ENCODE assay signal across 14 cellular contexts in the genomic region with DNA sequence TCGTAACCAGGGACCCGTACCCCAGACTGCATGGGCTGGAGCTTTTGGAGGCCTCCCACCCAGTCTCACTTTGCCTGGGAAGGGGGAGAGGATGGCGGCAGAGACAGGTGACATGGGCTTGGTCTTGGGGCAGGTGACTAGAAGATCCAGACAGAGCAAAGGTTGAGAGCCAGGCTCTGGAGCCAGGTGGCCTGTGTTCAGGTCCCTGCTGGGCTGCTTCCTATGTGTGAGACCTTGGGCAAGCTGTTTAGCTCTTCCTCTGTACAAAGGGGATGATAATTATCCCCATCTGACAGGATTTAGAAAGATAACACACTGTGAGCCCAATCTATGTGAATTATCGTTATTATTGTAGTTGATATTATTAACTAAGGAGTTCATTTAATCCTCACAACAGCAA. TPM values are rescaled to one million over a fixed set of nuclear protein-coding genes. Genes with fewer than 3 reads are reported as not detected.
DNase-seq lines count a peak whose midpoint lies in the region; ATAC-seq and TF ChIP-seq lines count a peak whose summit lies in the region.
"Had no signal": no experiment of that assay in that cellular context is flagged by ENCODE, and none has a peak within 500 bp of the region (broad histone marks: within the 10 kb centered on the region; RNA-seq: fewer than 3 reads in every experiment).

No MANE protein-coding gene starts in this region.

- H3K9me2 ChIP-seq in SK-N-SH = no peaks in the 10 kb centered on the region

- ATAC-seq in SK-N-SH treated with all-trans-retinoic acid at 6 μM for 48 hours = no peak
- ATAC-seq in upper lobe of right lung = no peak
- ATAC-seq in GM18511 (IDR thresholded peaks at IDR 0.05; ENCODE audit: unreplicated experiment) = no peak
- no peak for ATAC-seq in HG03460 (IDR thresholded peaks at IDR 0.05; ENCODE audit: unreplicated experiment)
- ATAC-seq: HepG2 had no signal

- H3K4me3 ChIP-seq in SK-N-SH (ENCODE audit: low read depth in 2 of 2, low read length in 1 of 2) = no peak overlapping the region
- H3K4me3 ChIP-seq in neural progenitor cell = no peak overlapping the region
- no peak overlapping the region for H3K4me3 ChIP-seq in upper lobe of right lung

- peaks cover 99% of the 10 kb centered on the region for H3K79me2 ChIP-seq in SK-N-SH (ENCODE audit: insufficient read depth)
- H3K79me2 ChIP-seq in neural progenitor cell (ENCODE audit: low read depth) = peaks cover 100% of the 10 kb centered on the region

- H3K4me1 ChIP-seq in SK-N-SH (ENCODE audit: control insufficient read depth in 1 of 2, insufficient read depth in 2 of 2, low read depth in 1 of 2, low read length in 1 of 2) (peaks cover 48 to 59% of the 10 kb centered on the region in 2 experiments), neural progenitor cell (peaks cover 53% of the 10 kb centered on the region), upper lobe of right lung (peaks cover 74% of the 10 kb centered on the region)

- peak overlapping the region; percentile 13; the same call in 1 of the 2 replicates for H3K4me2 ChIP-seq in SK-N-SH
- H3K4me2 ChIP-seq in neural progenitor cell = no peak overlapping the region

- H3K27me3 ChIP-seq in SK-N-SH (ENCODE audit: insufficient read depth) = no peaks in the 10 kb centered on the region
- H3K27me3 ChIP-seq in neural progenitor cell = no peaks in the 10 kb centered on the region
- H3K27me3 ChIP-seq in upper lobe of right lung = no peaks in the 10 kb centered on the region

- peaks cover 82% of the 10 kb centered on the region for H4K20me1 ChIP-seq in SK-N-SH (ENCODE audit: insufficient read depth)
- peaks cover 49% of the 10 kb centered on the region for H4K20me1 ChIP-seq in neural progenitor cell (ENCODE audit: low read depth)

- H3K4me3 Mint-ChIP-seq in dendritic cell treated with granulocyte-macrophage colony-stimulating factor and Interleukin-4, amounts not matched to agents 40 ng/mL and 50 ng/mL, for 4 days = no peak overlapping the region
- no peak overlapping the region for H3K4me3 Mint-ChIP-seq in neural progenitor cell

- no peak for TF ChIP-seq EP300 in SK-N-SH (IDR thresholded peaks at IDR 0.05; ENCODE audit: borderline replicate concordance in 1 of 2, low read depth in 1 of 2, low read length in 1 of 2)

- POLR2A ChIA-PET in SK-N-SH (lab: Yijun Ruan, JAX) = interaction anchor here (2.8 kb wide), 1 partner anchor 19 kb away, joined by 12 read pairs; no protein-coding TSS in a partner anchor

- peaks cover 70% of the 10 kb centered on the region for H3K4me1 Mint-ChIP-seq in dendritic cell treated with granulocyte-macrophage colony-stimulating factor and Interleukin-4, amounts not matched to agents 40 ng/mL and 50 ng/mL, for 4 days (ENCODE audit: low read depth)
- H3K4me1 Mint-ChIP-seq in neural progenitor cell = peaks cover 65% of the 10 kb centered on the region

- H3K9me3 Mint-ChIP-seq in dendritic cell treated with granulocyte-macrophage colony-stimulating factor and Interleukin-4, amounts not matched to agents 40 ng/mL and 50 ng/mL, for 4 days = no peaks in the 10 kb centered on the region
- no peaks in the 10 kb centered on the region for H3K9me3 Mint-ChIP-seq in neural progenitor cell

- H3K27ac Mint-ChIP-seq in dendritic cell treated with granulocyte-macrophage colony-stimulating factor and Interleukin-4, amounts not matched to agents 40 ng/mL and 50 ng/mL, for 4 days = peak overlapping the region; percentile 83
- H3K27ac Mint-ChIP-seq in neural progenitor cell = no peak overlapping the region

- CTCF ChIA-PET in SK-N-SH (lab: Yijun Ruan, JAX) = interaction anchor here (1.4 to 2.5 kb wide), 4 partner anchors 14 to 42 kb away, joined by 3 to 10 read pairs (median 6); partner anchors contain the start of gene RPS14

- H3K36me3 Mint-ChIP-seq in dendritic cell treated with granulocyte-macrophage colony-stimulating factor and Interleukin-4, amounts not matched to agents 40 ng/mL and 50 ng/mL, for 4 days (ENCODE audit: low read depth) = peaks cover 33% of the 10 kb centered on the region
- peaks cover 8% of the 10 kb centered on the region for H3K36me3 Mint-ChIP-seq in neural progenitor cell

- H3K9ac ChIP-seq in SK-N-SH (no peak overlapping the region), neural progenitor cell (no peak overlapping the region)
- H3K9ac ChIP-seq: parathyroid adenoma had no signal

- H3K36me3 ChIP-seq in SK-N-SH (replicated peaks in 1 of 2; ENCODE audit: control insufficient read depth in 1 of 2, insufficient read depth in 2 of 2, low read length in 1 of 2) = peaks cover 6% of the 10 kb centered on the region in 2 experiments
- no peaks in the 10 kb centered on the region for H3K36me3 ChIP-seq in neural progenitor cell
- peaks cover 7% of the 10 kb centered on the region for H3K36me3 ChIP-seq in upper lobe of right lung

- no peak for TF ChIP-seq RAD21 in SK-N-SH (IDR thresholded peaks at IDR 0.05; ENCODE audit: low read length)

- H3F3A ChIP-seq in SK-N-SH (replicated peaks; ENCODE audit: insufficient read depth) (peaks cover 55% of the 10 kb centered on the region), neural progenitor cell (ENCODE audit: low read depth) (peaks cover 38% of the 10 kb centered on the region)

- no peaks in the 10 kb centered on the region for H3K9me3 ChIP-seq in SK-N-SH
- H3K9me3 ChIP-seq in neural progenitor cell (ENCODE audit: low read depth) = no peaks in the 10 kb centered on the region
- H3K9me3 ChIP-seq in upper lobe of right lung = no peaks in the 10 kb centered on the region

- in situ Hi-C loops in KBM-7 (cut with MboI; ENCODE audit: low pct_unique_long_range_greater_than_20kb, low sequenced_read_pairs) = no loop called here

- DNase-seq in SK-N-SH = no peak
- no peak for DNase-seq in neural progenitor cell (ENCODE audit: low spot score)
- no peak for DNase-seq in upper lobe of right lung
- DNase-seq in KBM-7 = no peak
- DNase-seq: activated CD4-positive, alpha-beta T cell treated with anti-CD3 and anti-CD28 coated beads for 1 hour; H7; NCI-H748 treated with DMSO at 0.1 percent for 48 hours; stimulated activated naive CD8-positive, alpha-beta T cell treated with anti-CD3 and anti-CD28 coated beads, Interleukin-15, Interleukin-2, amounts not matched to agents 100 U/mL and 50 U/mL, for 24 hours had no signal

- intact Hi-C loops in dendritic cell treated with granulocyte-macrophage colony-stimulating factor and Interleukin-4, amounts not matched to agents 40 ng/mL and 50 ng/mL, for 4 days (cut with micrococcal nuclease) = no loop called here
- intact Hi-C loops in upper lobe of right lung (cut with DNase I) = no loop called here

- H2AFZ ChIP-seq in SK-N-SH (ENCODE audit: low read depth) (no peak overlapping the region), neural progenitor cell (replicated peaks) (no peak overlapping the region)
- H2AFZ ChIP-seq: parathyroid adenoma had no signal

- no peak for TF ChIP-seq CTCF in SK-N-SH (IDR thresholded peaks at IDR 0.05)
- no peak for TF ChIP-seq CTCF in neural progenitor cell (IDR thresholded peaks at IDR 0.05)
- TF ChIP-seq CTCF in upper lobe of right lung (IDR thresholded peaks at IDR 0.05) = no peak

- H3K27ac ChIP-seq in SK-N-SH (ENCODE audit: low read depth in 2 of 2, low read length in 1 of 2) (peak overlapping the region; percentile 48 to 56), neural progenitor cell (peak overlapping the region; percentile 10), upper lobe of right lung (peak overlapping the region; percentile 91)
- H3K27ac ChIP-seq: parathyroid adenoma had no signal

- whole genome bisulfite sequencing in SK-N-SH (ENCODE audit: low lambda C conversion rate) = 97% methylated on average over 4 of the region's 4 CpGs

- H3K27me3 Mint-ChIP-seq in dendritic cell treated with granulocyte-macrophage colony-stimulating factor and Interleukin-4, amounts not matched to agents 40 ng/mL and 50 ng/mL, for 4 days = no peaks in the 10 kb centered on the region
- H3K27me3 Mint-ChIP-seq in neural progenitor cell (ENCODE audit: insufficient read depth, low read depth) = peaks cover 5% of the 10 kb centered on the region

TF ChIP-seq in SK-N-SH, 30 proteins besides CTCF, POLR2A, EP300 and RAD21:
- TF ChIP-seq MEF2A (IDR thresholded peaks at IDR 0.05; ENCODE audit: borderline replicate concordance, low read depth) (no peak), JUND (IDR thresholded peaks at IDR 0.05) (no peak), FOSL2 (IDR thresholded peaks at IDR 0.05; ENCODE audit: borderline replicate concordance, low read depth) (no peak), TCF12 (IDR thresholded peaks at IDR 0.05) (no peak), RXRA (IDR thresholded peaks at IDR 0.05; ENCODE audit: borderline replicate concordance, low read depth) (no peak)
TF ChIP-seq in SK-N-SH: peak in this region for 0.

TF ChIP-seq in SK-N-SH treated with all-trans-retinoic acid at 6 μM for 48 hours, 23 proteins besides CTCF, POLR2A, EP300 and RAD21:
- TF ChIP-seq ZFP3 (CRISPR knock-in tag; IDR thresholded peaks at IDR 0.05) (no peak), RARB (CRISPR knock-in tag; IDR thresholded peaks at IDR 0.05) (no peak), CSDC2 (CRISPR knock-in tag; IDR thresholded peaks at IDR 0.05) (no peak)

RNA-seq across cellular contexts. Expression of gene NDST1, which starts 16.1 kb away (rescaled TPM):
- 29.2 and 33.8 TPM in 2 replicates for polyA plus RNA-seq in SK-N-SH (2012; rRNA removed)
- polyA plus RNA-seq in SK-N-SH (2012; cell fraction: cytosol; rRNA removed) = 13.8 and 22.5 TPM in 2 replicates
- polyA plus RNA-seq in SK-N-SH (2012; cell fraction: nucleus; rRNA removed) = 32.7 and 39.0 TPM in 2 replicates
- total RNA-seq in neural progenitor cell (ENCODE audit: low replicate concordance) = 22.9 and 45.6 TPM in 2 replicates
- 143 TPM for total RNA-seq in upper lobe of right lung

RNA-seq across cellular contexts. Expression of gene RPS14, which starts 42.3 kb away (rescaled TPM):
- 10,227 and 11,441 TPM in 2 replicates for polyA plus RNA-seq in SK-N-SH (2012; rRNA removed)
- polyA plus RNA-seq in SK-N-SH (2012; cell fraction: cytosol; rRNA removed) = 12,920 and 13,251 TPM in 2 replicates
- polyA plus RNA-seq in SK-N-SH (2012; cell fraction: nucleus; rRNA removed) = 1,878 and 2,730 TPM in 2 replicates
- 3,204 and 3,639 TPM in 2 replicates for total RNA-seq in neural progenitor cell (ENCODE audit: low replicate concordance)
- total RNA-seq in upper lobe of right lung = 1,578 TPM

Comparison
In these comparisons a context has a peak if more than half of its experiments do, and no peak if none do; other contexts are left out.
1. H3K27ac ChIP-seq: peak in every context shown above with its lines; median percentile 91 in upper lobe of right lung; 52 in SK-N-SH; 10 in neural progenitor cell.